Comparison of ENCODE assay signal across 29 cellular contexts in genomic region chr12:90428881-90429280, GRCh38.
"Had no signal": no experiment of that assay in that cellular context is flagged by ENCODE, and none has a peak within 500 bp of the region (broad histone marks: within the 10 kb centered on the region; RNA-seq: fewer than 3 reads in every experiment).

No MANE protein-coding gene starts in this region.

- ATAC-seq: esophagus mucosa; naive thymus-derived CD8-positive, alpha-beta T cell had no signal

- H3K27ac Mint-ChIP-seq: activated CD4-positive, alpha-beta memory T cell treated with anti-CD3 and anti-CD28 coated beads for 36 hours; activated naive CD4-positive, alpha-beta T cell treated with anti-CD3 and anti-CD28 coated beads, Interleukin-2, amount 10 ng/mL, durations not matched to agents 7 days and 5 days; activated naive CD8-positive, alpha-beta T cell treated with anti-CD3 and anti-CD28 coated beads, Interleukin-2, amount 10 ng/mL, durations not matched to agents 7 days and 5 days; activated T-cell treated with anti-CD3 and anti-CD28 coated beads, Interleukin-2, amount 50 U/mL, for 24 hours; brain; naive thymus-derived CD8-positive, alpha-beta T cell; stimulated activated naive CD8-positive, alpha-beta T cell treated with anti-CD3 and anti-CD28 coated beads, Interleukin-15, Interleukin-2, amounts not matched to agents 100 ng/mL and 50 ng/mL, for 24 hours; T-helper 2 cell treated with Interferon-gamma antibody and Interleukin-4, amounts not matched to agents 5 μg/mL and 100 μg/mL, for 36 hours had no signal

- H3K9me3 ChIP-seq: ascending aorta, thyroid gland had no signal

- DNase-seq: activated CD4-positive, alpha-beta memory T cell treated with anti-CD3 and anti-CD28 coated beads for 36 hours; activated CD4-positive, alpha-beta T cell treated with anti-CD3 and anti-CD28 coated beads for 48 hours; activated CD8-positive, alpha-beta memory T cell treated with anti-CD3 and anti-CD28 coated beads, Interleukin-2, amount 50 U/mL, for 4 hours; activated gamma-delta T cell; activated naive CD4-positive, alpha-beta T cell treated with anti-CD3 and anti-CD28 coated beads, Interleukin-2, amount 10 ng/mL, durations not matched to agents 7 days and 5 days; activated naive CD8-positive, alpha-beta T cell treated with anti-CD3 and anti-CD28 coated beads, Interleukin-2, amount 10 ng/mL, durations not matched to agents 7 days and 5 days; activated T-cell treated with anti-CD3 and anti-CD28 coated beads, Interleukin-2, amount 50 U/mL, for 24 hours; caudate nucleus; cortex of kidney; foreskin fibroblast; heart left ventricle; hypothalamus; naive thymus-derived CD8-positive, alpha-beta T cell; occipital lobe; stimulated activated CD4-positive, alpha-beta T cell treated with anti-CD3 and anti-CD28 coated beads, Interleukin-15, amount 100 ng/mL, for 24 hours; stimulated activated CD4-positive, alpha-beta T cell treated with anti-CD3 and anti-CD28 coated beads, Interleukin-2, amount 100 ng/mL, for 24 hours; substantia nigra; T-helper 1 cell; thyroid gland; upper lobe of left lung had no signal

- H3K4me3 Mint-ChIP-seq: activated CD4-positive, alpha-beta memory T cell treated with anti-CD3 and anti-CD28 coated beads for 36 hours; activated naive CD4-positive, alpha-beta T cell treated with anti-CD3 and anti-CD28 coated beads, Interleukin-2, amount 10 ng/mL, durations not matched to agents 7 days and 5 days; activated naive CD8-positive, alpha-beta T cell treated with anti-CD3 and anti-CD28 coated beads, Interleukin-2, amount 10 ng/mL, durations not matched to agents 7 days and 5 days; activated T-cell treated with anti-CD3 and anti-CD28 coated beads, Interleukin-2, amount 50 U/mL, for 24 hours; brain; naive thymus-derived CD8-positive, alpha-beta T cell; neural crest cell; stimulated activated naive CD8-positive, alpha-beta T cell treated with anti-CD3 and anti-CD28 coated beads, Interleukin-15, Interleukin-2, amounts not matched to agents 100 ng/mL and 50 ng/mL, for 24 hours; T-helper 2 cell treated with Interferon-gamma antibody and Interleukin-4, amounts not matched to agents 5 μg/mL and 100 μg/mL, for 36 hours had no signal

- H3K36me3 Mint-ChIP-seq: activated CD4-positive, alpha-beta memory T cell treated with anti-CD3 and anti-CD28 coated beads for 36 hours; activated naive CD4-positive, alpha-beta T cell treated with anti-CD3 and anti-CD28 coated beads, Interleukin-2, amount 10 ng/mL, durations not matched to agents 7 days and 5 days; activated naive CD8-positive, alpha-beta T cell treated with anti-CD3 and anti-CD28 coated beads, Interleukin-2, amount 10 ng/mL, durations not matched to agents 7 days and 5 days; brain had no signal

- H3K36me3 ChIP-seq: ascending aorta, heart left ventricle, right atrium auricular region, thyroid gland, upper lobe of left lung had no signal

- H3K27me3 ChIP-seq: ascending aorta, heart left ventricle, right atrium auricular region, thyroid gland, upper lobe of left lung had no signal

- H3K4me3 ChIP-seq: ascending aorta, heart left ventricle, right atrium auricular region, smooth muscle cell, thyroid gland, upper lobe of left lung had no signal

- H3K4me1 Mint-ChIP-seq: activated naive CD4-positive, alpha-beta T cell treated with anti-CD3 and anti-CD28 coated beads, Interleukin-2, amount 10 ng/mL, durations not matched to agents 7 days and 5 days; activated naive CD8-positive, alpha-beta T cell treated with anti-CD3 and anti-CD28 coated beads, Interleukin-2, amount 10 ng/mL, durations not matched to agents 7 days and 5 days; naive thymus-derived CD8-positive, alpha-beta T cell; neural crest cell had no signal

- H3K4me1 ChIP-seq: ascending aorta, parathyroid adenoma, right atrium auricular region, thyroid gland, upper lobe of left lung had no signal

- H3K4me2 ChIP-seq: smooth muscle cell had no signal

- H2AFZ ChIP-seq: parathyroid adenoma had no signal

- H3K79me2 ChIP-seq: parathyroid adenoma had no signal

- H3K9me3 Mint-ChIP-seq: activated T-cell treated with anti-CD3 and anti-CD28 coated beads, Interleukin-2, amount 50 U/mL, for 24 hours; neural crest cell; T-helper 2 cell treated with Interferon-gamma antibody and Interleukin-4, amounts not matched to agents 5 μg/mL and 100 μg/mL, for 36 hours had no signal

- H3K27ac ChIP-seq: ascending aorta, heart left ventricle, parathyroid adenoma, right atrium auricular region, thyroid gland, upper lobe of left lung had no signal

- H3K9ac ChIP-seq: parathyroid adenoma had no signal
